24 cellular contexts compared by ENCODE assay signal in genomic region chr1:186812560-186812959, GRCh38. TPM values are rescaled to one million over a fixed set of nuclear protein-coding genes. Genes with fewer than 3 reads are reported as not detected.
DNase-seq lines count a peak whose midpoint lies in the region; ATAC-seq and TF ChIP-seq lines count a peak whose summit lies in the region.
"Had no signal": no experiment of that assay in that cellular context is flagged by ENCODE, and none has a peak within 500 bp of the region (broad histone marks: within the 10 kb centered on the region; RNA-seq: fewer than 3 reads in every experiment).

No MANE protein-coding gene starts in this region.

- H4K20me1 ChIP-seq in mammary epithelial cell (ENCODE audit: insufficient read depth, low read length), result no peaks in the 10 kb centered on the region

- H3K4me1 ChIP-seq in ACC112 (ENCODE audit: control insufficient read depth, insufficient read depth, low read length, unreplicated experiment), result peaks cover 17% of the 10 kb centered on the region
- no peaks in the 10 kb centered on the region for H3K4me1 ChIP-seq in mammary epithelial cell (ENCODE audit: insufficient read depth, low read length)
- H3K4me1 ChIP-seq: A549, gastroesophageal sphincter had no signal

- H3K9ac ChIP-seq in mammary epithelial cell (ENCODE audit: insufficient read depth, low read length), result no peak overlapping the region

- H3K27me3 ChIP-seq in ACC112 (ENCODE audit: insufficient read depth, low read length), result no peaks in the 10 kb centered on the region
- H3K27me3 ChIP-seq in mammary epithelial cell (ENCODE audit: insufficient read depth, low read length), result no peaks in the 10 kb centered on the region
- H3K27me3 ChIP-seq: gastroesophageal sphincter had no signal

- H3K36me3 ChIP-seq in ACC112 (ENCODE audit: insufficient read depth, low read length) (no peaks in the 10 kb centered on the region), mammary epithelial cell (ENCODE audit: insufficient read depth, low read length) (no peaks in the 10 kb centered on the region)
- H3K36me3 ChIP-seq: gastroesophageal sphincter had no signal

- H3K4me3 ChIP-seq in ACC112 (ENCODE audit: low read depth, low read length), result peak overlapping the region; percentile 67
- H3K4me3 ChIP-seq in mammary epithelial cell (replicated peaks in 1 of 3; ENCODE audit: insufficient read depth in 1 of 3, low read depth in 2 of 3, low read length in 3 of 3), result no peak overlapping the region
- H3K4me3 ChIP-seq: A549, gastroesophageal sphincter had no signal

- no peaks in the 10 kb centered on the region for H3K9me3 ChIP-seq in mammary epithelial cell (replicated peaks; ENCODE audit: insufficient read depth, low read length)
- H3K9me3 ChIP-seq: A549, gastroesophageal sphincter had no signal

- no peak for TF ChIP-seq CTCF in mammary epithelial cell (conservative IDR thresholded peaks at IDR 0.05 in 1 of 2, IDR thresholded peaks at IDR 0.05 in 1 of 2; ENCODE audit: extremely low read depth in 1 of 2, insufficient read depth in 1 of 2, low read depth in 1 of 2, low read length in 2 of 2)
- TF ChIP-seq CTCF in endothelial cell (IDR thresholded peaks at IDR 0.05; ENCODE audit: unreplicated experiment), result no peak

- no peaks in the 10 kb centered on the region for H3K9me3 Mint-ChIP-seq in endothelial cell (ENCODE audit: unreplicated experiment)
- H3K9me3 Mint-ChIP-seq: activated naive CD8-positive, alpha-beta T cell treated with anti-CD3 and anti-CD28 coated beads, Interleukin-2, amount 10 ng/mL, durations not matched to agents 7 days and 5 days; CD8-positive, alpha-beta T cell; H9; stimulated activated memory B cell treated with anti-CD40 and anti-IgM and Interleukin-4, amounts not matched to agents 10 μg/mL and 1 μg/mL and 100 μg/mL, for 72 hours had no signal

- no peaks in the 10 kb centered on the region for H3K79me2 ChIP-seq in ACC112 (ENCODE audit: control insufficient read depth, insufficient read depth, low read length, unreplicated experiment)
- H3K79me2 ChIP-seq in mammary epithelial cell (ENCODE audit: insufficient read depth, low read length), result no peaks in the 10 kb centered on the region

- peak overlapping the region; percentile 92 for H2AFZ ChIP-seq in ACC112 (ENCODE audit: low read length, unreplicated experiment)
- peak overlapping the region; percentile 42 for H2AFZ ChIP-seq in mammary epithelial cell (ENCODE audit: low read depth, low read length)

- H3K27ac Mint-ChIP-seq in endothelial cell (ENCODE audit: unreplicated experiment), result no peak overlapping the region
- H3K27ac Mint-ChIP-seq: activated naive CD8-positive, alpha-beta T cell treated with anti-CD3 and anti-CD28 coated beads, Interleukin-2, amount 10 ng/mL, durations not matched to agents 7 days and 5 days; CD8-positive, alpha-beta T cell; H9; stimulated activated memory B cell treated with anti-CD40 and anti-IgM and Interleukin-4, amounts not matched to agents 10 μg/mL and 1 μg/mL and 100 μg/mL, for 72 hours had no signal

- no peaks in the 10 kb centered on the region for H3K36me3 Mint-ChIP-seq in endothelial cell (ENCODE audit: low read depth, unreplicated experiment)
- H3K36me3 Mint-ChIP-seq: activated naive CD8-positive, alpha-beta T cell treated with anti-CD3 and anti-CD28 coated beads, Interleukin-2, amount 10 ng/mL, durations not matched to agents 7 days and 5 days; CD8-positive, alpha-beta T cell; stimulated activated memory B cell treated with anti-CD40 and anti-IgM and Interleukin-4, amounts not matched to agents 10 μg/mL and 1 μg/mL and 100 μg/mL, for 72 hours had no signal

- intact Hi-C loops in mammary epithelial cell (cut with micrococcal nuclease), result no loop called here

- ATAC-seq in HG03095 (IDR thresholded peaks at IDR 0.05; ENCODE audit: unreplicated experiment), result no peak
- ATAC-seq: A549; CD8-positive, alpha-beta T cell; gastroesophageal sphincter; left ventricle myocardium superior; Panc1; stimulated activated memory B cell treated with anti-CD40 and anti-IgM and Interleukin-4, amounts not matched to agents 10 μg/mL and 1 μg/mL and 100 μg/mL, for 72 hours had no signal

- in situ Hi-C loops in mammary epithelial cell (cut with MboI; ENCODE audit: low sequenced_read_pairs in 2 of 2), result loop anchor here in 1 of 2 donors (25.0 kb wide), 1 partner anchor 200 kb away; no protein-coding TSS in a partner anchor

- peak overlapping the region; percentile 84 for H3K27ac ChIP-seq in ACC112 (ENCODE audit: low read depth, low read length)
- H3K27ac ChIP-seq in mammary epithelial cell (ENCODE audit: insufficient read depth, low read depth, low read length), result no peak overlapping the region
- H3K27ac ChIP-seq: A549, gastroesophageal sphincter had no signal

- WGBS in mammary epithelial cell (ENCODE audit: low coverage, missing lambda C conversion rate), result 16% methylated on average over 4 of the region's 4 CpGs

- dilution Hi-C loops in mammary epithelial cell (cut with HindIII; ENCODE audit: low sequenced_read_pairs), result no loop called here

- no peak overlapping the region for H3K4me3 Mint-ChIP-seq in endothelial cell (ENCODE audit: unreplicated experiment)
- H3K4me3 Mint-ChIP-seq: activated naive CD8-positive, alpha-beta T cell treated with anti-CD3 and anti-CD28 coated beads, Interleukin-2, amount 10 ng/mL, durations not matched to agents 7 days and 5 days; CD8-positive, alpha-beta T cell; H9; stimulated activated memory B cell treated with anti-CD40 and anti-IgM and Interleukin-4, amounts not matched to agents 10 μg/mL and 1 μg/mL and 100 μg/mL, for 72 hours had no signal

- H3K4me2 ChIP-seq in mammary epithelial cell (ENCODE audit: insufficient read depth, low read depth, low read length), result peak overlapping the region; percentile 18
- H3K4me2 ChIP-seq: A549 had no signal

- H3K4me1 Mint-ChIP-seq in endothelial cell (ENCODE audit: unreplicated experiment), result peaks cover 4% of the 10 kb centered on the region
- H3K4me1 Mint-ChIP-seq: activated naive CD8-positive, alpha-beta T cell treated with anti-CD3 and anti-CD28 coated beads, Interleukin-2, amount 10 ng/mL, durations not matched to agents 7 days and 5 days; stimulated activated memory B cell treated with anti-CD40 and anti-IgM and Interleukin-4, amounts not matched to agents 10 μg/mL and 1 μg/mL and 100 μg/mL, for 72 hours had no signal

- BruUV-seq in mammary epithelial cell (replicated peaks; lab: Mats Ljungman, UMichigan), result no TSS peak

- CTCF ChIA-PET in mammary epithelial cell (lab: Charles Lee; ENCODE audit: low non-redundant PET), result no interaction called here

- peaks cover 2% of the 10 kb centered on the region for H3K27me3 Mint-ChIP-seq in endothelial cell (ENCODE audit: unreplicated experiment)
- H3K27me3 Mint-ChIP-seq: activated naive CD8-positive, alpha-beta T cell treated with anti-CD3 and anti-CD28 coated beads, Interleukin-2, amount 10 ng/mL, durations not matched to agents 7 days and 5 days; stimulated activated memory B cell treated with anti-CD40 and anti-IgM and Interleukin-4, amounts not matched to agents 10 μg/mL and 1 μg/mL and 100 μg/mL, for 72 hours had no signal

- peak; percentile 47 for DNase-seq in HCEC 1CT
- peak; percentile 8 for DNase-seq in mammary epithelial cell
- DNase-seq in iris pigment epithelial cell (ENCODE audit: low read depth), result peak; percentile 94
- DNase-seq in SKM-1 treated with dmso at 0.1 percent for 144 hours (lab: John Stamatoyannopoulos, UW; ENCODE audit: unreplicated experiment), result no peak
- no peak for DNase-seq in activated CD4-positive, CD25-positive, alpha-beta regulatory T cell (lab: John Stamatoyannopoulos, UW)
- DNase-seq in endothelial cell (ENCODE audit: low spot score), result no peak
- DNase-seq: activated CD4-positive, CD25-positive, alpha-beta regulatory T cell treated with anti-CD3 and anti-CD28 coated beads, Interleukin-2, amount 50 U/mL, for 72 hours; activated naive CD8-positive, alpha-beta T cell treated with anti-CD3 and anti-CD28 coated beads, Interleukin-2, amount 10 ng/mL, durations not matched to agents 7 days and 5 days; CD8-positive, alpha-beta T cell; cerebellar nuclear complex; DND-41; H9; KG1; left ventricle myocardium superior; NCI-H1105 treated with DMSO at 0.1 percent for 48 hours; NCI-H2171; NCI-H82; stimulated activated CD4-positive, alpha-beta T cell treated with anti-CD3 and anti-CD28 coated beads, Interleukin-15, amount 100 ng/mL, for 24 hours had no signal

RNA-seq across cellular contexts. Expression of gene PLA2G4A, which starts 16.2 kb away (rescaled TPM):
- total RNA-seq in mammary epithelial cell, result 1 to 10 TPM; 7.3 to 7.8 TPM
- polyA plus RNA-seq in mammary epithelial cell, result 7.4 TPM
- 11.7 TPM for polyA minus RNA-seq in mammary epithelial cell
- 12.2 TPM for total RNA-seq in endothelial cell (ENCODE audit: unreplicated experiment)
- total RNA-seq: CD8-positive, alpha-beta T cell had no signal

Comparison
In these comparisons a context has a peak if more than half of its experiments do, and no peak if none do; other contexts are left out.
1. DNase-seq: peak in HCEC 1CT (single experiment), mammary epithelial cell (single experiment) and iris pigment epithelial cell (single experiment); none in SKM-1 treated with dmso at 0.1 percent for 144 hours (single experiment), activated CD4-positive, CD25-positive, alpha-beta regulatory T cell (0 of 4) and endothelial cell (single experiment).